ENCODE assay signal across 8 cellular contexts in the genomic region with DNA sequence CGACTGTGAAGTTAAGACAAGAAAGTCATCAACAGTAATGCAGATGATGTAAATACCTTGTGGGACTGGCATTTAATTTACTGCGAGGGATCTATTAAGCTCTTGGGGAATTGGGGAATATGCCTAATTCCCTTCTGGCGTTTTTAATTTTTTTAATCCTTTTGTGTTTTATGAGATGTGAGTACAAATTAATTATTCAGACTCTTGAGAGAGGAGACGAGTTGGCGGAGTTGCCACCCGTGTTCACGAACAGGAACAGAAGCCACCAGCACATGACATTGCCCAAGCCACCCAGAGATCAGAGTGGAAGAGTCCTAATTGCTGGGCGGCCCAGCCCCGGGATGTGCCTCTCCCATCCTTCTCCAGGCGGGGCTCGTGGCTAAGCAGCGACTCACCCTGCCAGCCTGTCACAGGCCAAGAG. TPM values are rescaled to one million over a fixed set of nuclear protein-coding genes. Genes with fewer than 3 reads are reported as not detected.
A peak's percentile ranks its signal among the peaks of the same experiment; 100 is the strongest.
DNase-seq lines count a peak whose midpoint lies in the region; ATAC-seq, FAIRE-seq and TF ChIP-seq lines count a peak whose summit lies in the region.

No MANE protein-coding gene starts in this region.

- peak overlapping the region; percentile 51 for H3K4me3 ChIP-seq in MM.1S (ENCODE audit: low read length)
- peak overlapping the region; percentile 5 for H3K4me3 ChIP-seq in neuron (ENCODE audit: low read length)
- H3K4me3 ChIP-seq in SJCRH30, result no peak overlapping the region

- DNase-seq in D721Med (ENCODE audit: insufficient read length, low spot score) (peak; percentile 24), MM.1S (no peak), NCI-H187 (lab: John Stamatoyannopoulos, UW) (no peak), NCI-H1092 treated with DMSO at 0.1 percent for 48 hours (lab: John Stamatoyannopoulos, UW) (no peak), SJCRH30 (no peak)
- DNase-seq in effector memory CD8-positive, alpha-beta T cell, result no peak
- DNase-seq in NK-92 treated with Interleukin-12 subunit alpha and Interleukin-12 subunit beta, amount 100 ng/mL, for 24 hours (lab: John Stamatoyannopoulos, UW), result no peak

- H3K27me3 ChIP-seq in MM.1S (replicated peaks; ENCODE audit: insufficient read depth, low read length) (peaks cover 11% of the 10 kb centered on the region), neuron (ENCODE audit: insufficient read depth, low read length) (peaks cover 24% of the 10 kb centered on the region), SJCRH30 (no peaks in the 10 kb centered on the region)

- H3K4me1 ChIP-seq in MM.1S (ENCODE audit: low read length) (peaks cover 9% of the 10 kb centered on the region), neuron (ENCODE audit: insufficient read depth, low read length) (no peaks in the 10 kb centered on the region), SJCRH30 (no peaks in the 10 kb centered on the region)

- H3K4me2 ChIP-seq in MM.1S (ENCODE audit: low read depth, low read length), result peak overlapping the region; percentile 76

- H3K36me3 Mint-ChIP-seq in effector memory CD8-positive, alpha-beta T cell (ENCODE audit: insufficient read depth), result no peaks in the 10 kb centered on the region

- no peaks in the 10 kb centered on the region for H4K20me1 ChIP-seq in MM.1S (ENCODE audit: insufficient read depth, low read length)

- peak overlapping the region; percentile 66 to 88 for H3K4me3 Mint-ChIP-seq in effector memory CD8-positive, alpha-beta T cell

- H3K27ac ChIP-seq in MM.1S (ENCODE audit: low read length), result no peak overlapping the region
- H3K27ac ChIP-seq in SJCRH30, result no peak overlapping the region

- TF ChIP-seq CTCF in D721Med (IDR thresholded peaks at IDR 0.05; ENCODE audit: insufficient read depth, missing control alignments) (no peak), MM.1S (IDR thresholded peaks at IDR 0.05; ENCODE audit: low read length) (no peak)

- FAIRE-seq in D721Med (lab: Jason Lieb, UNC), result peak; percentile 38

- H2AFZ ChIP-seq in MM.1S (ENCODE audit: low read length) (peak overlapping the region; percentile 69; the same call in 1 of the 2 replicates), neuron (ENCODE audit: low read depth, low read length) (peak overlapping the region; percentile 33)

- peaks cover 7% of the 10 kb centered on the region in 2 donors for H3K4me1 Mint-ChIP-seq in effector memory CD8-positive, alpha-beta T cell (ENCODE audit: low read depth in 2 of 2)

- no peak for ATAC-seq in effector memory CD8-positive, alpha-beta T cell (replicated peaks)

- H3K9ac ChIP-seq in MM.1S (ENCODE audit: low read length), result no peak overlapping the region

- no peaks in the 10 kb centered on the region for H3K9me2 ChIP-seq in MM.1S (replicated peaks; ENCODE audit: insufficient read depth, low read length)

- no peaks in the 10 kb centered on the region for H3K79me2 ChIP-seq in MM.1S (ENCODE audit: low read length)

- H3F3A ChIP-seq in MM.1S (ENCODE audit: insufficient read depth, low read length), result no peaks in the 10 kb centered on the region

- no peaks in the 10 kb centered on the region for H3K9me3 Mint-ChIP-seq in effector memory CD8-positive, alpha-beta T cell

- peaks cover 30 to 33% of the 10 kb centered on the region in 2 donors for H3K27me3 Mint-ChIP-seq in effector memory CD8-positive, alpha-beta T cell

- H3K9me3 ChIP-seq in MM.1S (replicated peaks; ENCODE audit: insufficient read depth, low read length) (no peaks in the 10 kb centered on the region), neuron (ENCODE audit: low read length) (no peaks in the 10 kb centered on the region), SJCRH30 (replicated peaks) (no peaks in the 10 kb centered on the region)

- H3K27ac Mint-ChIP-seq in effector memory CD8-positive, alpha-beta T cell, result no peak overlapping the region

- no peaks in the 10 kb centered on the region for H3K36me3 ChIP-seq in MM.1S (replicated peaks; ENCODE audit: insufficient read depth, low read length)
- H3K36me3 ChIP-seq in neuron (ENCODE audit: insufficient read depth, low read length), result no peaks in the 10 kb centered on the region
- H3K36me3 ChIP-seq in SJCRH30, result no peaks in the 10 kb centered on the region

RNA-seq across cellular contexts. Expression of gene CRYBG1, which starts 0.5 kb away (rescaled TPM):
- total RNA-seq in SJCRH30 (2014; rRNA removed; shearing (Covaris generic)), result 0.03 TPM in 1 of 2 replicates, not detected in the other

RNA-seq across cellular contexts. Expression of gene ATG5, which starts 34.4 kb away (rescaled TPM):
- total RNA-seq in SJCRH30 (2014; rRNA removed; shearing (Covaris generic)), result 42.9 and 49.1 TPM in 2 replicates
